ENCODE assay signal across 17 cellular contexts in the genomic region with DNA sequence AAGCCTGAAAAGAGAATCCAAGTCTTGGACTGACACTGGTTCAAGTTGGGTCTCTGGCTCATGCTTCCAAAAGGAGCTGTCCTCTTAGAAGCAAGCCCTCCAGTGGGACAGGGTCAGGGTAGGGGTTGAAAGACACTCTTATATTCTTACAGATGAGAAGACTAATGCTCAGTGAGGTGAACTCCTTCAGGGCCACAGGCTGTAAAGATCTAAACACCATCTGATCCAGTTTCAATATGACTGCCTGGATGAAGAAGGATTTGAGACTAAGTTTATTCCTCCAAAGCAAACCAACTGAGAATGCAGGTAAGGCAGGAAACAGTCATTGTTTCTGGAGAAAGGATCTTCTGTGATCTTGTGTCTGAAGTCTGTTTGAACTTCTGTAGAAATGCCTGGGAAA.
DNase-seq lines count a peak whose midpoint lies in the region; ATAC-seq and TF ChIP-seq lines count a peak whose summit lies in the region.
"Had no signal": no experiment of that assay in that cellular context is flagged by ENCODE, and none has a peak within 500 bp of the region (broad histone marks: within the 10 kb centered on the region; RNA-seq: fewer than 3 reads in every experiment).

No MANE protein-coding gene starts in this region.

- no peak overlapping the region for H3K4me3 ChIP-seq in Loucy (ENCODE audit: low read length, poor library complexity, severe bottlenecking)
- H3K4me3 ChIP-seq in neural progenitor cell = no peak overlapping the region
- H3K4me3 ChIP-seq: A549, heart left ventricle, left ventricle myocardium inferior, prostate gland, upper lobe of left lung had no signal

- H3F3A ChIP-seq in Loucy (ENCODE audit: low read depth) (no peaks in the 10 kb centered on the region), neural progenitor cell (ENCODE audit: low read depth) (no peaks in the 10 kb centered on the region)

- CTCF ChIA-PET in activated CD4-positive, alpha-beta T cell treated with anti-CD3 and anti-CD28 coated beads, Interleukin-2, amount 10 ng/mL, durations not matched to agents 7 days and 5 days (lab: Charles Lee) = interaction anchor here (7.3 kb wide), 1 partner anchor 11 kb away, joined by 50 read pairs; no protein-coding TSS in a partner anchor

- H3K27me3 ChIP-seq in Loucy (ENCODE audit: insufficient read depth, low read length, poor library complexity, severe bottlenecking) (no peaks in the 10 kb centered on the region), neural progenitor cell (no peaks in the 10 kb centered on the region)
- H3K27me3 ChIP-seq: heart left ventricle, upper lobe of left lung had no signal

- H3K9me2 ChIP-seq in Loucy (replicated peaks; ENCODE audit: low read depth, low read length) = no peaks in the 10 kb centered on the region

- H4K20me1 ChIP-seq in Loucy (ENCODE audit: insufficient read depth, low read length, poor library complexity, severe bottlenecking) = no peaks in the 10 kb centered on the region
- no peaks in the 10 kb centered on the region for H4K20me1 ChIP-seq in neural progenitor cell (ENCODE audit: low read depth)

- no peak for DNase-seq in activated CD4-positive, alpha-beta T cell treated with anti-CD3 and anti-CD28 coated beads, Interleukin-2, amount 10 ng/mL, durations not matched to agents 7 days and 5 days
- DNase-seq in activated CD4-positive, alpha-beta T cell treated with anti-CD3 and anti-CD28 coated beads, Interleukin-2, amount 50 U/mL, for 4 hours = no peak
- DNase-seq in activated naive CD8-positive, alpha-beta T cell treated with anti-CD3 and anti-CD28 coated beads, Interleukin-2, amount 10 ng/mL, durations not matched to agents 7 days and 5 days = no peak
- DNase-seq in neural progenitor cell (ENCODE audit: low spot score) = no peak
- DNase-seq: activated CD8-positive, alpha-beta memory T cell treated with anti-CD3 and anti-CD28 coated beads, Interleukin-2, amount 50 U/mL, for 48 hours; heart left ventricle; left ventricle myocardium inferior; NCI-H510A; NK-92 treated with Interleukin-12 subunit alpha and Interleukin-12 subunit beta, amount 100 ng/mL, for 24 hours; upper lobe of left lung had no signal

- TF ChIP-seq CTCF in Loucy (conservative IDR thresholded peaks at IDR 0.05; ENCODE audit: low read length) (no peak), neural progenitor cell (IDR thresholded peaks at IDR 0.05) (no peak)

- H3K4me1 Mint-ChIP-seq in activated CD4-positive, alpha-beta T cell treated with anti-CD3 and anti-CD28 coated beads, Interleukin-2, amount 10 ng/mL, durations not matched to agents 7 days and 5 days = peaks cover 33% of the 10 kb centered on the region
- peaks cover 20% of the 10 kb centered on the region for H3K4me1 Mint-ChIP-seq in activated naive CD8-positive, alpha-beta T cell treated with anti-CD3 and anti-CD28 coated beads, Interleukin-2, amount 10 ng/mL, durations not matched to agents 7 days and 5 days
- peaks cover 45% of the 10 kb centered on the region for H3K4me1 Mint-ChIP-seq in neural progenitor cell

- H2AFZ ChIP-seq in Loucy (ENCODE audit: low read length) (peak overlapping the region; percentile 53), neural progenitor cell (replicated peaks) (no peak overlapping the region)

- H3K9ac ChIP-seq in Loucy (ENCODE audit: low read depth, low read length, poor library complexity, severe bottlenecking) (no peak overlapping the region), neural progenitor cell (no peak overlapping the region)

- H3K27me3 Mint-ChIP-seq in activated CD4-positive, alpha-beta T cell treated with anti-CD3 and anti-CD28 coated beads, Interleukin-2, amount 10 ng/mL, durations not matched to agents 7 days and 5 days = no peaks in the 10 kb centered on the region
- H3K27me3 Mint-ChIP-seq in activated naive CD8-positive, alpha-beta T cell treated with anti-CD3 and anti-CD28 coated beads, Interleukin-2, amount 10 ng/mL, durations not matched to agents 7 days and 5 days = no peaks in the 10 kb centered on the region
- no peaks in the 10 kb centered on the region for H3K27me3 Mint-ChIP-seq in neural progenitor cell (ENCODE audit: insufficient read depth, low read depth)

- H3K4me1 ChIP-seq in Loucy (ENCODE audit: insufficient read depth, low read length, poor library complexity, severe bottlenecking) = peaks cover 8% of the 10 kb centered on the region
- peaks cover 31% of the 10 kb centered on the region for H3K4me1 ChIP-seq in neural progenitor cell
- H3K4me1 ChIP-seq: A549, prostate gland, upper lobe of left lung had no signal

- H3K79me2 ChIP-seq in Loucy (ENCODE audit: insufficient read depth, low read length) (no peaks in the 10 kb centered on the region), neural progenitor cell (ENCODE audit: low read depth) (no peaks in the 10 kb centered on the region)

- peaks cover 25% of the 10 kb centered on the region for H3K9me3 Mint-ChIP-seq in activated CD4-positive, alpha-beta T cell treated with anti-CD3 and anti-CD28 coated beads, Interleukin-2, amount 10 ng/mL, durations not matched to agents 7 days and 5 days
- H3K9me3 Mint-ChIP-seq in activated naive CD8-positive, alpha-beta T cell treated with anti-CD3 and anti-CD28 coated beads, Interleukin-2, amount 10 ng/mL, durations not matched to agents 7 days and 5 days = peaks cover 2% of the 10 kb centered on the region
- H3K9me3 Mint-ChIP-seq in neural progenitor cell = no peaks in the 10 kb centered on the region

- H3K36me3 ChIP-seq in Loucy (ENCODE audit: insufficient read depth, low read length) = no peaks in the 10 kb centered on the region
- no peaks in the 10 kb centered on the region for H3K36me3 ChIP-seq in neural progenitor cell
- H3K36me3 ChIP-seq: heart left ventricle, left ventricle myocardium inferior, prostate gland, upper lobe of left lung had no signal

- peak; percentile 46 for ATAC-seq in activated naive CD8-positive, alpha-beta T cell treated with anti-CD3 and anti-CD28 coated beads, Interleukin-2, amount 10 ng/mL, durations not matched to agents 7 days and 5 days (ENCODE audit: low read depth)
- ATAC-seq in HG03432 (IDR thresholded peaks at IDR 0.05; ENCODE audit: unreplicated experiment) = no peak
- no peak for ATAC-seq in GM18907 (IDR thresholded peaks at IDR 0.05; ENCODE audit: unreplicated experiment)
- ATAC-seq in GM18909 (IDR thresholded peaks at IDR 0.05; ENCODE audit: poor library complexity, unreplicated experiment) = no peak
- ATAC-seq: A549, heart left ventricle had no signal

- no peak overlapping the region for H3K4me3 Mint-ChIP-seq in activated CD4-positive, alpha-beta T cell treated with anti-CD3 and anti-CD28 coated beads, Interleukin-2, amount 10 ng/mL, durations not matched to agents 7 days and 5 days
- no peak overlapping the region for H3K4me3 Mint-ChIP-seq in activated naive CD8-positive, alpha-beta T cell treated with anti-CD3 and anti-CD28 coated beads, Interleukin-2, amount 10 ng/mL, durations not matched to agents 7 days and 5 days
- H3K4me3 Mint-ChIP-seq in neural progenitor cell = no peak overlapping the region

- H3K36me3 Mint-ChIP-seq in activated CD4-positive, alpha-beta T cell treated with anti-CD3 and anti-CD28 coated beads, Interleukin-2, amount 10 ng/mL, durations not matched to agents 7 days and 5 days (ENCODE audit: low read depth) = peaks cover 30% of the 10 kb centered on the region
- H3K36me3 Mint-ChIP-seq in activated naive CD8-positive, alpha-beta T cell treated with anti-CD3 and anti-CD28 coated beads, Interleukin-2, amount 10 ng/mL, durations not matched to agents 7 days and 5 days = peaks cover 29% of the 10 kb centered on the region
- H3K36me3 Mint-ChIP-seq in neural progenitor cell = no peaks in the 10 kb centered on the region

- H3K9me3 ChIP-seq in Loucy (ENCODE audit: insufficient read depth, low read depth, low read length) = no peaks in the 10 kb centered on the region
- H3K9me3 ChIP-seq in neural progenitor cell (ENCODE audit: low read depth) = no peaks in the 10 kb centered on the region
- H3K9me3 ChIP-seq: A549, heart left ventricle, left ventricle myocardium inferior, prostate gland, upper lobe of left lung had no signal

- peak overlapping the region; percentile 1 for H3K27ac Mint-ChIP-seq in activated CD4-positive, alpha-beta T cell treated with anti-CD3 and anti-CD28 coated beads, Interleukin-2, amount 10 ng/mL, durations not matched to agents 7 days and 5 days
- H3K27ac Mint-ChIP-seq in activated naive CD8-positive, alpha-beta T cell treated with anti-CD3 and anti-CD28 coated beads, Interleukin-2, amount 10 ng/mL, durations not matched to agents 7 days and 5 days = peak overlapping the region; percentile 15
- peak overlapping the region; percentile 50 for H3K27ac Mint-ChIP-seq in neural progenitor cell

- H3K27ac ChIP-seq in neural progenitor cell = no peak overlapping the region
- H3K27ac ChIP-seq: A549, heart left ventricle, HL-60, left ventricle myocardium inferior, prostate gland, upper lobe of left lung had no signal

- H3K4me2 ChIP-seq in Loucy (ENCODE audit: low read depth, low read length, poor library complexity, severe bottlenecking) = no peak overlapping the region
- no peak overlapping the region for H3K4me2 ChIP-seq in neural progenitor cell
- H3K4me2 ChIP-seq: A549 had no signal

- POLR2A ChIA-PET in activated CD4-positive, alpha-beta T cell treated with anti-CD3 and anti-CD28 coated beads, Interleukin-2, amount 10 ng/mL, durations not matched to agents 7 days and 5 days (lab: Charles Lee) = no interaction called here
- POLR2A ChIA-PET in activated naive CD8-positive, alpha-beta T cell treated with anti-CD3 and anti-CD28 coated beads, Interleukin-2, amount 10 ng/mL, durations not matched to agents 7 days and 5 days (lab: Charles Lee) = interaction anchor here (0.8 kb wide), 1 partner anchor 99 kb away, joined by 3 read pairs; the partner anchor contains the start of gene TAB2
